Comparison of ENCODE assay signal across 20 cellular contexts in the genomic region with DNA sequence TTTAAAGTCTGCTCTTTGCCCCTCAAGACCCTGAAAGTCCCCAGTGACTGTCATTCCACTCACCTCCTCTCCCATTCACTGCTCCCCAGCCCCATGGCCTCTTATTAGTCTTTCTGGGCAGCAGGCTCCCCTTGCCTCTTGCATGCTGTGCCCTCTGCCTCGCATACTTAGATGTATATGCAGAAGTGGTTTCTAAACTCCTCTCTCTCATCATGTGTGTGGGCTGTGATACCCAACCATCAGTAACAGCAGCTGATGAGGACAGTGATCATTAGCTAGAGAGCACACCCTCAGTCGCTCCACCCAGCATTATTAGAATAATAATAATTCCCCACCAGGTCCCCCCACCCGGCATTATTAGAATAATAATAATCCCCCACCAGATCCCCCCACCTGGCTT. TPM values are rescaled to one million over a fixed set of nuclear protein-coding genes. Genes with fewer than 3 reads are reported as not detected.
DNase-seq lines count a peak whose midpoint lies in the region; ATAC-seq, FAIRE-seq and TF ChIP-seq lines count a peak whose summit lies in the region.
"Had no signal": no experiment of that assay in that cellular context is flagged by ENCODE, and none has a peak within 500 bp of the region (broad histone marks: within the 10 kb centered on the region; RNA-seq: fewer than 3 reads in every experiment).

No MANE protein-coding gene starts in this region.

- RAD21 ChIA-PET in GM12878 (lab: Charles Lee; ENCODE audit: unreplicated experiment), result interaction anchor here (1.3 to 3.4 kb wide), 8 partner anchors 10 to 86 kb away, joined by 4 to 61 read pairs (median 12); partner anchors contain the start of genes PKIG and SERINC3

- WGBS in heart right ventricle, 2 donors, result 83 to 85% methylated on average over 3 of the region's 3 CpGs
- 0% methylated on average over 3 of the region's 3 CpGs for WGBS in GM12878 (ENCODE audit: insufficient coverage, insufficient replicate concordance, low lambda C conversion rate, missing lambda C conversion rate)
- 91 to 99% (median 93%) methylated on average over 3 of the region's 3 CpGs for WGBS in psoas muscle, 3 donors

- DNase-seq in heart right ventricle (no peak), Right ventricle myocardium superior (no peak), GM12878 (ENCODE audit: low read depth, low spot score) (no peak), psoas muscle (no peak), upper lobe of right lung (no peak), HPDE6-E6E7 (ENCODE audit: extremely low spot score) (no peak)
- no peak for DNase-seq in stimulated activated CD8-positive, alpha-beta memory T cell treated with anti-CD3 and anti-CD28 coated beads, Interleukin-4, amount 100 ng/mL, for 48 hours
- no peak for DNase-seq in NK-92 treated with Interleukin-12 subunit alpha and Interleukin-12 subunit beta, amount 100 ng/mL, for 24 hours (lab: John Stamatoyannopoulos, UW)
- DNase-seq: activated CD8-positive, alpha-beta memory T cell treated with anti-CD3 and anti-CD28 coated beads for 24 hours; activated naive CD8-positive, alpha-beta T cell treated with anti-CD3 and anti-CD28 coated beads, Interleukin-2, amount 10 ng/mL, durations not matched to agents 7 days and 5 days; cortex of kidney; DMS 273 treated with DMSO at 0.1 percent for 48 hours; foreskin fibroblast; MM.1S; NCI-H748 treated with DMSO at 0.1 percent for 48 hours; stimulated activated CD4-positive, alpha-beta T cell treated with anti-CD3 and anti-CD28 coated beads, Interleukin-15, amount 100 ng/mL, for 24 hours; T1000 had no signal

- H3K36me3 ChIP-seq in heart right ventricle (peaks cover 0 to 21% (median 9%) of the 10 kb centered on the region in 9 donors), GM12878 (ENCODE audit: control insufficient read depth in 2 of 2, insufficient read depth in 2 of 2, low read length in 1 of 2) (peaks cover 0 to 2% of the 10 kb centered on the region in 2 experiments; a peak in 1 of 4 replicates), psoas muscle (ENCODE audit: insufficient read depth in 1 of 2, low read depth in 1 of 2) (peaks cover 0 to 44% of the 10 kb centered on the region in 2 donors), upper lobe of right lung (peaks cover 1% of the 10 kb centered on the region)
- H3K36me3 ChIP-seq: HAP-1 had no signal

- CTCF ChIA-PET in GM12878 (lab: Yijun Ruan, JAX), result interaction anchor here (0.8 to 10.5 kb wide), 6 partner anchors 10 to 88 kb away, joined by 3 to 141 read pairs (median 28); partner anchors contain the start of gene PKIG

- no peak for TF ChIP-seq EP300 in GM12878 (IDR thresholded peaks at IDR 0.05; ENCODE audit: borderline replicate concordance in 1 of 2, control insufficient read depth in 1 of 2, low read depth in 2 of 2, low read length in 2 of 2)

- FAIRE-seq in GM12878 (lab: Jason Lieb, UNC), result no peak
- FAIRE-seq: HepG2 had no signal

- POLR2A ChIA-PET in GM12878 (lab: Charles Lee), result interaction anchor here (1.5 to 4.4 kb wide), 4 partner anchors 10 to 48 kb away, joined by 9 to 46 read pairs (median 25); partner anchors contain the start of gene PKIG

- TF ChIP-seq CTCF in heart right ventricle (IDR thresholded peaks at IDR 0.05) (no peak), GM12878 (IDR thresholded peaks at IDR 0.05 in 2 of 3, conservative IDR thresholded peaks at IDR 0.05 in 1 of 3; ENCODE audit: control insufficient read depth in 2 of 3, extremely low read depth in 1 of 3, insufficient read depth in 1 of 3, low read depth in 3 of 3, low read length in 3 of 3) (no peak), psoas muscle (IDR thresholded peaks at IDR 0.05) (no peak), upper lobe of right lung (IDR thresholded peaks at IDR 0.05) (no peak)

- BruUV-seq in GM12878 (replicated peaks; lab: Mats Ljungman, UMichigan), result no TSS peak

- no peaks in the 10 kb centered on the region for H4K20me1 ChIP-seq in GM12878 (ENCODE audit: control insufficient read depth, insufficient read depth)

- H3K9me3 ChIP-seq in heart right ventricle, result no peaks in the 10 kb centered on the region
- no peaks in the 10 kb centered on the region for H3K9me3 ChIP-seq in GM12878 (replicated peaks; ENCODE audit: control insufficient read depth, insufficient read depth, low read length)
- H3K9me3 ChIP-seq in psoas muscle, result no peaks in the 10 kb centered on the region
- no peaks in the 10 kb centered on the region for H3K9me3 ChIP-seq in upper lobe of right lung
- H3K9me3 ChIP-seq: HAP-1 had no signal

- no peak overlapping the region for H3K9ac ChIP-seq in GM12878 (ENCODE audit: control insufficient read depth, insufficient read depth, low read length)

- TF ChIP-seq RAD21 in GM12878 (IDR thresholded peaks at IDR 0.05; ENCODE audit: insufficient read depth, low read depth, low read length), result no peak

- peak overlapping the region in 9 of 10 donors; percentile 8 to 98 (median 93) for H3K27ac ChIP-seq in heart right ventricle
- H3K27ac ChIP-seq in GM12878 (ENCODE audit: control insufficient read depth, insufficient read depth), result no peak overlapping the region
- peak overlapping the region; percentile 82 for H3K27ac ChIP-seq in psoas muscle
- peak overlapping the region; percentile 79 for H3K27ac ChIP-seq in upper lobe of right lung

- H3K27me3 ChIP-seq in heart right ventricle, result no peaks in the 10 kb centered on the region
- H3K27me3 ChIP-seq in GM12878 (replicated peaks in 1 of 2; ENCODE audit: control insufficient read depth in 2 of 2, insufficient read depth in 2 of 2, low read length in 1 of 2), result no peaks in the 10 kb centered on the region
- H3K27me3 ChIP-seq in psoas muscle (ENCODE audit: insufficient read depth in 3 of 3, low read length in 2 of 3), result no peaks in the 10 kb centered on the region
- H3K27me3 ChIP-seq in upper lobe of right lung, result no peaks in the 10 kb centered on the region

- SMC1A ChIA-PET in GM12878 (lab: Charles Lee; ENCODE audit: uncharacterized antibody, unreplicated experiment), result interaction anchor here (0.5 to 9.7 kb wide), 9 partner anchors 8 to 121 kb away, joined by 3 to 144 read pairs (median 23); partner anchors contain the start of genes PKIG and TTPAL

- H3K4me3 ChIP-seq in heart right ventricle, result no peak overlapping the region
- no peak overlapping the region for H3K4me3 ChIP-seq in GM12878
- no peak overlapping the region for H3K4me3 ChIP-seq in psoas muscle
- H3K4me3 ChIP-seq in upper lobe of right lung, result no peak overlapping the region
- H3K4me3 ChIP-seq: HAP-1 had no signal

- H3K4me1 ChIP-seq in heart right ventricle, result peaks cover 45 to 96% (median 85%) of the 10 kb centered on the region in 9 donors
- H3K4me1 ChIP-seq in GM12878 (ENCODE audit: control insufficient read depth, insufficient read depth, low read length), result peaks cover 23% of the 10 kb centered on the region
- peaks cover 82% of the 10 kb centered on the region for H3K4me1 ChIP-seq in psoas muscle
- H3K4me1 ChIP-seq in upper lobe of right lung, result peaks cover 78% of the 10 kb centered on the region
- H3K4me1 ChIP-seq: HAP-1 had no signal

- no peak for TF ChIP-seq POLR2A in GM12878 (IDR thresholded peaks at IDR 0.05; ENCODE audit: low read depth, low read length)

- ATAC-seq in heart right ventricle (no peak), Right ventricle myocardium superior (ENCODE audit: poor library complexity) (no peak), GM12878 (peak; percentile 35), psoas muscle (no peak), upper lobe of right lung (no peak)
- ATAC-seq: HepG2; stimulated activated effector memory CD8-positive, alpha-beta T cell treated with anti-CD3 and anti-CD28 coated beads, Interleukin-12 subunit alpha, Interleukin-12 subunit beta, amount 100 ng/mL, for 72 hours had no signal

- H3K79me2 ChIP-seq in GM12878 (ENCODE audit: control insufficient read depth, insufficient read depth, low read length), result no peaks in the 10 kb centered on the region

- intact Hi-C loops in heart right ventricle (cut with DNase I), result no loop called here
- intact Hi-C loops in Right ventricle myocardium superior (cut with DNase I), result no loop called here
- intact Hi-C loops in GM12878 (cut with micrococcal nuclease; ENCODE audit: unreplicated experiment), result no loop called here
- intact Hi-C loops in psoas muscle (cut with DNase I), result no loop called here
- intact Hi-C loops in upper lobe of right lung (cut with DNase I), result no loop called here

- H2AFZ ChIP-seq in GM12878 (ENCODE audit: control insufficient read depth, low read depth, low read length), result no peak overlapping the region

- H3K4me2 ChIP-seq in GM12878 (ENCODE audit: control insufficient read depth, insufficient read depth), result no peak overlapping the region

- in situ Hi-C loops in GM12878 (cut with MboI), result no loop called here

RNA-seq across cellular contexts. Expression of gene PKIG, which starts 14.5 kb away (rescaled TPM):
- total RNA-seq in heart right ventricle (100 to 1,000 TPM; 155 to 342 (median 231) TPM), Right ventricle myocardium superior (180 TPM), GM12878 (2014; rRNA removed) (77.0 and 78.5 TPM in 2 replicates), GM12878 (2014; rRNA removed; fragmentation: Illumina TruSeq; extraction: Trizol) (47.9 and 51.4 TPM in 2 replicates), GM12878 (2021) (56.2 and 58.4 TPM in 2 replicates), psoas muscle (100 to 1,000 TPM in 2 of 4 donors, 10 to 100 TPM in 2; 35.2 to 110 (median 88.3) TPM), upper lobe of right lung (88.8 TPM)
- polyA plus RNA-seq in heart right ventricle (100 to 1,000 TPM; 180 to 196 TPM), GM12878 (2011; rRNA removed) (16.4 and 17.8 TPM in 2 replicates), GM12878 (2014; fragmentation: Illumina TruSeq; extraction: Trizol) (33.8 and 69.3 TPM in 2 replicates), GM12878 (2014; fragmentation: Nextera tagmentation; extraction: Ambion mirVana) (10 to 100 TPM in 1 of 2 experiments, 1 to 10 TPM in 1; 5.7 to 17.5 TPM), GM12878 (2014; rRNA removed) (74.2 and 82.3 TPM in 2 replicates), GM12878 (2016; fragmentation: Nextera tagmentation; extraction: Ambion mirVana) (10 to 100 TPM; 26.3 to 28.0 TPM), psoas muscle (100 to 1,000 TPM in 2 of 3 donors, 10 to 100 TPM in 1; 33.5 to 134 (median 108) TPM)
- 7.9 and 8.9 TPM in 2 replicates for total RNA-seq in GM12878 (2013; cell fraction: nucleolus; rRNA removed)
- polyA plus RNA-seq in GM12878 (2011; ENCODE audit: low read depth), result 7.8 TPM
- 27.8 and 30.7 TPM in 2 replicates for polyA plus RNA-seq in GM12878 (2011; cell fraction: cytosol; rRNA removed)
- 10.9 TPM in 2 replicates for polyA plus RNA-seq in GM12878 (2011; cell fraction: nucleus; rRNA removed)
- 17.2 and 19.4 TPM in 2 replicates for polyA plus RNA-seq in GM12878 (2012)
- polyA minus RNA-seq in GM12878 (2011; rRNA and poly(A)+ RNA removed), result 5.6 and 9.3 TPM in 2 replicates
- polyA minus RNA-seq in GM12878 (2011; cell fraction: cytosol; rRNA and poly(A)+ RNA removed), result 4.2 and 5.1 TPM in 2 replicates
- 1.5 and 3.6 TPM in 2 replicates for polyA minus RNA-seq in GM12878 (2011; cell fraction: nucleus; rRNA and poly(A)+ RNA removed)

RNA-seq across cellular contexts. Expression of gene ADA, which starts 54.6 kb away (rescaled TPM):
- total RNA-seq in heart right ventricle (10 to 100 TPM in 1 of 10 donors, 1 to 10 TPM in 9; 1.6 to 18.3 (median 3.8) TPM), Right ventricle myocardium superior (8.9 TPM), GM12878 (2014; rRNA removed) (74.6 and 78.6 TPM in 2 replicates), GM12878 (2014; rRNA removed; fragmentation: Illumina TruSeq; extraction: Trizol) (69.1 and 69.5 TPM in 2 replicates), GM12878 (2021) (99.0 and 105 TPM in 2 replicates), psoas muscle (1 to 10 TPM; 3.3 to 4.9 (median 4.0) TPM), upper lobe of right lung (5.8 TPM)
- polyA plus RNA-seq in heart right ventricle (10 to 100 TPM; 12.9 to 18.3 TPM), GM12878 (2011; rRNA removed) (88.9 and 129 TPM in 2 replicates), GM12878 (2014; fragmentation: Illumina TruSeq; extraction: Trizol) (71.6 and 82.7 TPM in 2 replicates), GM12878 (2014; fragmentation: Nextera tagmentation; extraction: Ambion mirVana) (10 to 100 TPM; 40.9 to 70.6 TPM), GM12878 (2014; rRNA removed) (122 and 125 TPM in 2 replicates), GM12878 (2016; fragmentation: Nextera tagmentation; extraction: Ambion mirVana) (100 to 1,000 TPM; 189 to 217 TPM), psoas muscle (1 to 10 TPM; 3.5 to 5.8 (median 4.2) TPM)
- 51.8 and 52.9 TPM in 2 replicates for total RNA-seq in GM12878 (2013; cell fraction: nucleolus; rRNA removed)
- polyA plus RNA-seq in GM12878 (2011; ENCODE audit: low read depth), result 54.0 TPM
- 142 and 175 TPM in 2 replicates for polyA plus RNA-seq in GM12878 (2011; cell fraction: cytosol; rRNA removed)
- polyA plus RNA-seq in GM12878 (2011; cell fraction: nucleus; rRNA removed), result 152 and 179 TPM in 2 replicates
- polyA plus RNA-seq in GM12878 (2012), result 58.7 and 86.7 TPM in 2 replicates
- polyA minus RNA-seq in GM12878 (2011; rRNA and poly(A)+ RNA removed), result 75.2 and 93.0 TPM in 2 replicates
- polyA minus RNA-seq in GM12878 (2011; cell fraction: cytosol; rRNA and poly(A)+ RNA removed), result 21.2 and 28.5 TPM in 2 replicates
- polyA minus RNA-seq in GM12878 (2011; cell fraction: nucleus; rRNA and poly(A)+ RNA removed), result 21.6 and 28.6 TPM in 2 replicates
